In the genomic region with DNA sequence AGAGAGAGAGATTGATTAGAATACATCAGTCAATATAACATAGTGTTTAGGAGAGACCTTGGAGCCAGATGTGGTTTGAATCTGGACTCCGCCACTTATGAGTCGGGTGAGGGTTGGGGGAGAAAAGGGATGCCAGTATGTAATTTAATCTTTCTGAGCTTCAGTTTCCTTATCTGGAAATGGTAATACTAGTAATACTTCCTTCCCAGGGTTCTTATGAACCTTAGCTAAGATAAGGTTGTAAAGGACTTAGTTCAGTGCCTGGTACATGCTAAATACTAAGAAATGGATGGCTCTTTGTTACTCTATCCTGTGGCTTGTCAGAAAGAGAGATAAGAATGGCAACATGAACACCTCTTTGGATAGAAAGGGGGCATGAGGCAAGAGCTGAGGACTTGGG, we compare ENCODE assay signal across 15 cellular contexts.
DNase-seq lines count a peak whose midpoint lies in the region; ATAC-seq and TF ChIP-seq lines count a peak whose summit lies in the region.
"Had no signal": no experiment of that assay in that cellular context is flagged by ENCODE, and none has a peak within 500 bp of the region (broad histone marks: within the 10 kb centered on the region; RNA-seq: fewer than 3 reads in every experiment).

No MANE protein-coding gene starts in this region.

- H3K27ac ChIP-seq in SK-N-SH (ENCODE audit: low read depth in 2 of 2, low read length in 1 of 2) (peak overlapping the region; percentile 75 to 80), esophagus (ENCODE audit: low read depth in 2 of 2, low read length in 1 of 2) (peak overlapping the region; percentile 20 to 54), osteoblast (ENCODE audit: low read depth, low read length) (peak overlapping the region; percentile 89), upper lobe of right lung (peak overlapping the region; percentile 87)
- H3K27ac ChIP-seq: PC-9 had no signal

- H3K4me1 ChIP-seq in SK-N-SH (ENCODE audit: control insufficient read depth in 1 of 2, insufficient read depth in 2 of 2, low read depth in 1 of 2, low read length in 1 of 2) (peaks cover 34 to 41% of the 10 kb centered on the region in 2 experiments), esophagus (ENCODE audit: control insufficient read depth in 2 of 2, insufficient read depth in 2 of 2, low read length in 1 of 2) (peaks cover 7 to 12% of the 10 kb centered on the region in 2 donors), osteoblast (ENCODE audit: insufficient read depth, low read length) (peaks cover 66% of the 10 kb centered on the region), upper lobe of right lung (peaks cover 38% of the 10 kb centered on the region)

- ATAC-seq in SK-N-SH treated with all-trans-retinoic acid at 6 μM for 48 hours (no peak), upper lobe of right lung (no peak), HG02884 (IDR thresholded peaks at IDR 0.05; ENCODE audit: unreplicated experiment) (no peak), HG03521 (IDR thresholded peaks at IDR 0.05; ENCODE audit: unreplicated experiment) (no peak)
- ATAC-seq: stimulated activated naive CD8-positive, alpha-beta T cell treated with anti-CD3 and anti-CD28 coated beads, Interleukin-15, Interleukin-2, amounts not matched to agents 100 U/mL and 50 U/mL, for 24 hours had no signal

- TF ChIP-seq CTCF in SK-N-SH (IDR thresholded peaks at IDR 0.05) (no peak), osteoblast (IDR thresholded peaks at IDR 0.05; ENCODE audit: extremely low read depth, low read depth, low read length) (no peak), upper lobe of right lung (IDR thresholded peaks at IDR 0.05) (no peak)

- CTCF ChIA-PET in SK-N-SH (lab: Yijun Ruan, JAX) = interaction anchor here (1.0 to 5.1 kb wide), 5 partner anchors 8 to 160 kb away, joined by 3 to 42 read pairs (median 5); no protein-coding TSS in a partner anchor

- H3K9ac ChIP-seq in SK-N-SH = no peak overlapping the region; the same call in 1 of the 2 replicates

- intact Hi-C loops in upper lobe of right lung (cut with DNase I) = no loop called here

- WGBS in SK-N-SH (ENCODE audit: low lambda C conversion rate) = 87% methylated on average over 2 of the region's 2 CpGs
- 80 to 90% methylated on average over 2 of the region's 2 CpGs for WGBS in esophagus, 2 donors

- H3K36me3 ChIP-seq in SK-N-SH (replicated peaks in 1 of 2; ENCODE audit: control insufficient read depth in 1 of 2, insufficient read depth in 2 of 2, low read length in 1 of 2) (peaks cover 2 to 18% of the 10 kb centered on the region in 2 experiments), esophagus (ENCODE audit: control insufficient read depth in 2 of 2, insufficient read depth in 2 of 2, low read length in 1 of 2) (no peaks in the 10 kb centered on the region), osteoblast (ENCODE audit: insufficient read depth, low read length) (no peaks in the 10 kb centered on the region), upper lobe of right lung (no peaks in the 10 kb centered on the region)

- peaks cover 28% of the 10 kb centered on the region for H3F3A ChIP-seq in SK-N-SH (replicated peaks; ENCODE audit: insufficient read depth)

- POLR2A ChIA-PET in SK-N-SH (lab: Yijun Ruan, JAX) = interaction anchor here (1.2 kb wide), 1 partner anchor 10 kb away, joined by 3 read pairs; no protein-coding TSS in a partner anchor

- H3K9me3 ChIP-seq in SK-N-SH (no peaks in the 10 kb centered on the region), esophagus (ENCODE audit: control insufficient read depth in 2 of 2, insufficient read depth in 1 of 2, low read depth in 1 of 2, low read length in 1 of 2) (no peaks in the 10 kb centered on the region), osteoblast (ENCODE audit: low read depth, low read length) (no peaks in the 10 kb centered on the region), upper lobe of right lung (no peaks in the 10 kb centered on the region)

- H3K27me3 ChIP-seq in SK-N-SH (ENCODE audit: insufficient read depth) (no peaks in the 10 kb centered on the region), esophagus (ENCODE audit: control insufficient read depth in 1 of 2, insufficient read depth in 2 of 2, low read length in 2 of 2) (no peaks in the 10 kb centered on the region), osteoblast (ENCODE audit: insufficient read depth, low read length) (no peaks in the 10 kb centered on the region), upper lobe of right lung (no peaks in the 10 kb centered on the region)

- DNase-seq in SK-N-SH = no peak
- no peak for DNase-seq in osteoblast (ENCODE audit: insufficient read length, low spot score, missing footprints)
- no peak for DNase-seq in upper lobe of right lung
- DNase-seq in effector CD8-positive, alpha-beta T cell (lab: John Stamatoyannopoulos, UW) = no peak
- DNase-seq: activated CD4-positive, CD25-positive, alpha-beta regulatory T cell treated with anti-CD3 and anti-CD28 coated beads, Interleukin-2, amount 50 U/mL, for 72 hours; activated naive CD8-positive, alpha-beta T cell treated with anti-CD3 and anti-CD28 coated beads for 36 hours; cortex of kidney; foreskin melanocyte; retina; stimulated activated naive CD8-positive, alpha-beta T cell treated with anti-CD3 and anti-CD28 coated beads, Interleukin-15, Interleukin-2, amounts not matched to agents 100 U/mL and 50 U/mL, for 24 hours had no signal

- H2AFZ ChIP-seq in SK-N-SH (ENCODE audit: low read depth) (no peak overlapping the region), osteoblast (ENCODE audit: low read length) (no peak overlapping the region)
- H2AFZ ChIP-seq: PC-9 had no signal

- H3K4me3 ChIP-seq in SK-N-SH (ENCODE audit: low read depth in 2 of 2, low read length in 1 of 2) (no peak overlapping the region), esophagus (ENCODE audit: low read depth in 1 of 2, low read length in 2 of 2) (no peak overlapping the region), osteoblast (ENCODE audit: insufficient read depth, low read length) (no peak overlapping the region), upper lobe of right lung (no peak overlapping the region)
- H3K4me3 ChIP-seq: PC-9 had no signal

- no peaks in the 10 kb centered on the region for H3K9me2 ChIP-seq in SK-N-SH

- H3K4me2 ChIP-seq in SK-N-SH = peak overlapping the region; percentile 59; the same call in 1 of the 2 replicates
- peak overlapping the region; percentile 30 for H3K4me2 ChIP-seq in osteoblast (ENCODE audit: insufficient read depth, low read length)
- H3K4me2 ChIP-seq: PC-9 had no signal

- no peaks in the 10 kb centered on the region for H3K79me2 ChIP-seq in SK-N-SH (ENCODE audit: insufficient read depth)
- no peaks in the 10 kb centered on the region for H3K79me2 ChIP-seq in osteoblast (ENCODE audit: insufficient read depth, low read length)

- TF ChIP-seq EP300 in SK-N-SH (IDR thresholded peaks at IDR 0.05; ENCODE audit: borderline replicate concordance in 1 of 2, low read depth in 1 of 2, low read length in 1 of 2) = no peak

- H4K20me1 ChIP-seq in SK-N-SH (ENCODE audit: insufficient read depth) (no peaks in the 10 kb centered on the region), osteoblast (ENCODE audit: insufficient read depth, low read length) (no peaks in the 10 kb centered on the region)

- no peak for TF ChIP-seq RAD21 in SK-N-SH (IDR thresholded peaks at IDR 0.05; ENCODE audit: low read length)

TF ChIP-seq in SK-N-SH, 30 proteins besides CTCF, POLR2A, EP300 and RAD21:
- TF ChIP-seq, protein P1, sequence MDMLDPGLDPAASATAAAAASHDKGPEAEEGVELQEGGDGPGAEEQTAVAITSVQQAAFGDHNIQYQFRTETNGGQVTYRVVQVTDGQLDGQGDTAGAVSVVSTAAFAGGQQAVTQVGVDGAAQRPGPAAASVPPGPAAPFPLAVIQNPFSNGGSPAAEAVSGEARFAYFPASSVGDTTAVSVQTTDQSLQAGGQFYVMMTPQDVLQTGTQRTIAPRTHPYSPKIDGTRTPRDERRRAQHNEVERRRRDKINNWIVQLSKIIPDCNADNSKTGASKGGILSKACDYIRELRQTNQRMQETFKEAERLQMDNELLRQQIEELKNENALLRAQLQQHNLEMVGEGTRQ (IDR thresholded peaks at IDR 0.05; ENCODE audit: borderline replicate concordance, low read depth, low read length) = no peak
- TF ChIP-seq JUND (IDR thresholded peaks at IDR 0.05) (no peak), USF1 (IDR thresholded peaks at IDR 0.05; ENCODE audit: borderline replicate concordance, low read depth) (no peak), YY1 (IDR thresholded peaks at IDR 0.05; ENCODE audit: low read depth) (no peak), FOXJ3 (CRISPR knock-in tag; IDR thresholded peaks at IDR 0.05) (no peak)

TF ChIP-seq in SK-N-SH treated with all-trans-retinoic acid at 6 μM for 48 hours, 23 proteins besides CTCF, POLR2A, EP300 and RAD21 (continues in another document):
- TF ChIP-seq ZNF565 (CRISPR knock-in tag; conservative IDR thresholded peaks at IDR 0.05; ENCODE audit: low read depth) = no peak
- no peak for TF ChIP-seq OSR1 (CRISPR knock-in tag; IDR thresholded peaks at IDR 0.05)
- TF ChIP-seq ARNTL (CRISPR knock-in tag; IDR thresholded peaks at IDR 0.05; ENCODE audit: borderline replicate concordance, low read depth) = no peak
- no peak for TF ChIP-seq PATZ1 (CRISPR knock-in tag; IDR thresholded peaks at IDR 0.05; ENCODE audit: borderline replicate concordance)
- no peak for TF ChIP-seq PPARA (CRISPR knock-in tag; IDR thresholded peaks at IDR 0.05; ENCODE audit: borderline replicate concordance)
- TF ChIP-seq CSDC2 (CRISPR knock-in tag; IDR thresholded peaks at IDR 0.05) = no peak

Comparison
In these comparisons a context has a peak if more than half of its experiments do, and no peak if none do; other contexts are left out.
1. H3K27ac ChIP-seq: peak in every context shown above with its lines; median percentile 89 in osteoblast; 87 in upper lobe of right lung; 78 in SK-N-SH; 37 in esophagus.